In genomic region chr6:76072562-76072961, GRCh38 we compare ENCODE assay signal across 20 cellular contexts. TPM values are rescaled to one million over a fixed set of nuclear protein-coding genes. Genes with fewer than 3 reads are reported as not detected.
DNase-seq lines count a peak whose midpoint lies in the region; TF ChIP-seq lines count a peak whose summit lies in the region.
"Had no signal": no experiment of that assay in that cellular context is flagged by ENCODE, and none has a peak within 500 bp of the region (broad histone marks: within the 10 kb centered on the region; RNA-seq: fewer than 3 reads in every experiment).

Gene IMPG1, minus strand, starts transcription at chr6:76072662. Its CDS starts 174 bp downstream, at chr6:76072488.

- peak; percentile 14 for DNase-seq in DMS53 (lab: John Stamatoyannopoulos, UW)
- DNase-seq in DMS53 treated with DMSO at 0.1 percent for 48 hours (lab: John Stamatoyannopoulos, UW; ENCODE audit: unreplicated experiment): no peak
- peak; percentile 26 to 62 for DNase-seq in NCI-H524 (lab: John Stamatoyannopoulos, UW)
- peak; percentile 90 for DNase-seq in NCI-H82 treated with DMSO at 0.1 percent for 48 hours (lab: John Stamatoyannopoulos, UW; ENCODE audit: unreplicated experiment)
- no peak for DNase-seq in glutamatergic neuron
- DNase-seq in 8988T: no peak
- DNase-seq in HEK293T (ENCODE audit: extremely low spot score): no peak
- no peak for DNase-seq in GM19240 (ENCODE audit: insufficient read length, low spot score)
- DNase-seq: CD4-positive, CD25-positive, alpha-beta regulatory T cell; CD8-positive, alpha-beta memory T cell; COR-L47; DMS79; GF-D8; H9; KG1 had no signal

- H3K36me3 Mint-ChIP-seq in glutamatergic neuron (ENCODE audit: unreplicated experiment): no peaks in the 10 kb centered on the region
- H3K36me3 Mint-ChIP-seq: CD4-positive, CD25-positive, alpha-beta regulatory T cell; CD8-positive, alpha-beta memory T cell had no signal

- H3K9me3 Mint-ChIP-seq in glutamatergic neuron (ENCODE audit: unreplicated experiment): no peaks in the 10 kb centered on the region

- TF ChIP-seq CTCF in glutamatergic neuron (IDR thresholded peaks at IDR 0.05; ENCODE audit: partially characterized antibody, unreplicated experiment): no peak

- H3K4me1 Mint-ChIP-seq in glutamatergic neuron (ENCODE audit: low read depth, unreplicated experiment): peaks cover 7% of the 10 kb centered on the region
- H3K4me1 Mint-ChIP-seq: B cell; CD4-positive, CD25-positive, alpha-beta regulatory T cell; CD8-positive, alpha-beta memory T cell; H9 had no signal

- H3K27me3 Mint-ChIP-seq in glutamatergic neuron (ENCODE audit: unreplicated experiment): no peaks in the 10 kb centered on the region
- H3K27me3 Mint-ChIP-seq: B cell; CD4-positive, CD25-positive, alpha-beta regulatory T cell; CD8-positive, alpha-beta memory T cell had no signal

- H3K4me3 Mint-ChIP-seq in glutamatergic neuron (ENCODE audit: unreplicated experiment): no peak within 1 kb of the TSS
- H3K4me3 Mint-ChIP-seq: B cell; CD4-positive, CD25-positive, alpha-beta regulatory T cell; CD8-positive, alpha-beta memory T cell; H9 had no signal

- H3K27ac Mint-ChIP-seq in glutamatergic neuron (ENCODE audit: unreplicated experiment): peak within 1 kb of the TSS; percentile 52
- H3K27ac Mint-ChIP-seq: B cell; CD4-positive, CD25-positive, alpha-beta regulatory T cell; CD8-positive, alpha-beta memory T cell; H9 had no signal

- CTCF ChIA-PET in HEK293T (lab: Yijun Ruan, JAX): no interaction called here

- POLR2A ChIA-PET in HEK293T (lab: Yijun Ruan, JAX): no interaction called here

TF ChIP-seq in HEK293T, 16 proteins besides CTCF, POLR2A, EP300 and RAD21:
- no peak for TF ChIP-seq CTBP1 (IDR thresholded peaks at IDR 0.05; ENCODE audit: borderline replicate concordance)
- TF ChIP-seq FOXK2 (IDR thresholded peaks at IDR 0.05): no peak
- TF ChIP-seq ELF4 (IDR thresholded peaks at IDR 0.05): no peak
- no peak for TF ChIP-seq FOXA1 (IDR thresholded peaks at IDR 0.05)
- no peak for TF ChIP-seq SUZ12 (IDR thresholded peaks at IDR 0.05)
- no peak for TF ChIP-seq PKNOX1 (IDR thresholded peaks at IDR 0.05)
- TF ChIP-seq FOXM1 (IDR thresholded peaks at IDR 0.05; ENCODE audit: borderline replicate concordance): no peak

RNA-seq across cellular contexts. Expression of gene IMPG1, which starts in this region (rescaled TPM):
- total RNA-seq in glutamatergic neuron (ENCODE audit: unreplicated experiment): 0.51 TPM
- total RNA-seq: A172; B cell; CD4-positive, CD25-positive, alpha-beta regulatory T cell; CD8-positive, alpha-beta memory T cell; Daoy; H1; H9; HT-29 had no signal

Comparison
In these comparisons a context has a peak if more than half of its experiments do, and no peak if none do; other contexts are left out.
1. DNase-seq: peak in DMS53 (single experiment), NCI-H524 (2 of 2) and NCI-H82 treated with DMSO at 0.1 percent for 48 hours (single experiment); none in DMS53 treated with DMSO at 0.1 percent for 48 hours (single experiment), glutamatergic neuron (single experiment), 8988T (single experiment), HEK293T (single experiment) and GM19240 (single experiment).